Comparison of ENCODE assay signal across 16 cellular contexts in the genomic region with DNA sequence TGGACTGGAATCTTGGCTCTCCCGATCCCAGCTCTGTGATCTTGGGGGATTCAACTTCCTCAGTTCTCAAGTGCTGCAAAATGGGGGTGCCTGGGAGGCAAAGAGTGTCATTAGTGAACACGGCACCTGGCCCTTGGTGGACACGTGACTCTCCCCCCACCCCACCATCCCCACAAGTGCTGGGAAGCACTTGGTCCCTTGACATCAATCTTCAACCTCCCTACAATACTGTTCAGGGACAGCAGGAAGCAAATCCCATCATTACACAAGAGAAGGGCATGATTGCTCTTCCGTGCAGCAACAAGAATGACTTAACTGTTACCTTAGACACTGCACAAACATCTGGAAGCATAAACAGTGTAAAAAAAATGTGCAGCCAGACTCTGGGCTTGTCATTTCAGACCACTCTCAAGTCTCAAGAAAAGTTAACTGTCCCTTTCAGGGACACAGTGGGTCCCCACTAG.
DNase-seq lines count a peak whose midpoint lies in the region; ATAC-seq and TF ChIP-seq lines count a peak whose summit lies in the region.
"Had no signal": no experiment of that assay in that cellular context is flagged by ENCODE, and none has a peak within 500 bp of the region (broad histone marks: within the 10 kb centered on the region; RNA-seq: fewer than 3 reads in every experiment).

No MANE protein-coding gene starts in this region.

- H3K4me3 ChIP-seq in choroid plexus epithelial cell (ENCODE audit: low read depth, low read length) = no peak overlapping the region
- H3K4me3 ChIP-seq: upper lobe of left lung had no signal

- no peak for TF ChIP-seq CTCF in AG09319 (IDR thresholded peaks at IDR 0.05; ENCODE audit: low read depth, low read length)
- no peak for TF ChIP-seq CTCF in choroid plexus epithelial cell (conservative IDR thresholded peaks at IDR 0.05; ENCODE audit: low read depth, low read length)
- TF ChIP-seq CTCF in natural killer cell (IDR thresholded peaks at IDR 0.05) = no peak

- peak overlapping the region; percentile 59 to 93 (median 81) for H3K27ac Mint-ChIP-seq in IgD-negative memory B cell
- peak overlapping the region; percentile 32 to 70 for H3K27ac Mint-ChIP-seq in natural killer cell
- H3K27ac Mint-ChIP-seq: activated naive CD4-positive, alpha-beta T cell treated with anti-CD3 and anti-CD28 coated beads, Interleukin-2, amount 10 ng/mL, durations not matched to agents 7 days and 5 days had no signal

- ATAC-seq in natural killer cell (no peak), left colon (no peak), HG03175 (IDR thresholded peaks at IDR 0.05; ENCODE audit: unreplicated experiment) (no peak)

- H3K4me3 Mint-ChIP-seq in IgD-negative memory B cell (no peak overlapping the region), natural killer cell (no peak overlapping the region)
- H3K4me3 Mint-ChIP-seq: activated CD4-positive, alpha-beta T cell treated with anti-CD3 and anti-CD28 coated beads, Interleukin-2, amount 10 ng/mL, durations not matched to agents 7 days and 5 days; activated naive CD4-positive, alpha-beta T cell treated with anti-CD3 and anti-CD28 coated beads, Interleukin-2, amount 10 ng/mL, durations not matched to agents 7 days and 5 days had no signal

- H3K9me3 Mint-ChIP-seq in IgD-negative memory B cell = no peaks in the 10 kb centered on the region
- no peaks in the 10 kb centered on the region for H3K9me3 Mint-ChIP-seq in natural killer cell
- H3K9me3 Mint-ChIP-seq: activated CD4-positive, alpha-beta T cell treated with anti-CD3 and anti-CD28 coated beads, Interleukin-2, amount 10 ng/mL, durations not matched to agents 7 days and 5 days; activated naive CD4-positive, alpha-beta T cell treated with anti-CD3 and anti-CD28 coated beads, Interleukin-2, amount 10 ng/mL, durations not matched to agents 7 days and 5 days had no signal

- H3K36me3 Mint-ChIP-seq in IgD-negative memory B cell = peaks cover 4% of the 10 kb centered on the region
- no peaks in the 10 kb centered on the region for H3K36me3 Mint-ChIP-seq in natural killer cell

- intact Hi-C loops in natural killer cell (cut with micrococcal nuclease) (no loop called here), left colon (cut with DNase I, micrococcal nuclease) (no loop called here)

- H3K27me3 Mint-ChIP-seq in IgD-negative memory B cell = peaks cover 1% of the 10 kb centered on the region
- H3K27me3 Mint-ChIP-seq in natural killer cell (ENCODE audit: low read depth in 2 of 2) = no peaks in the 10 kb centered on the region
- H3K27me3 Mint-ChIP-seq: activated CD4-positive, alpha-beta T cell treated with anti-CD3 and anti-CD28 coated beads, Interleukin-2, amount 10 ng/mL, durations not matched to agents 7 days and 5 days; activated naive CD4-positive, alpha-beta T cell treated with anti-CD3 and anti-CD28 coated beads, Interleukin-2, amount 10 ng/mL, durations not matched to agents 7 days and 5 days had no signal

- H3K4me1 Mint-ChIP-seq in IgD-negative memory B cell = peaks cover 4 to 6% (median 4%) of the 10 kb centered on the region in 3 donors
- H3K4me1 Mint-ChIP-seq in natural killer cell = peaks cover 20 to 27% of the 10 kb centered on the region in 2 donors

- DNase-seq in AG09319 (ENCODE audit: extremely low read depth, low read depth) = peak; percentile 51
- DNase-seq in choroid plexus epithelial cell (ENCODE audit: low read depth) = peak; percentile 73
- no peak for DNase-seq in natural killer cell
- DNase-seq in AG08396 (ENCODE audit: low spot score) = no peak
- no peak for DNase-seq in left colon
- DNase-seq in NCI-H748 treated with DMSO at 0.1 percent for 48 hours (lab: John Stamatoyannopoulos, UW) = no peak
- DNase-seq: activated CD4-positive, alpha-beta T cell treated with anti-CD3 and anti-CD28 coated beads, Interleukin-2, amount 10 ng/mL, durations not matched to agents 7 days and 5 days; activated naive CD4-positive, alpha-beta T cell treated with anti-CD3 and anti-CD28 coated beads, Interleukin-2, amount 10 ng/mL, durations not matched to agents 7 days and 5 days; GOT3; hypothalamus; KG1; NCI-H1930; SW 1271 had no signal

Comparison
In these comparisons a context has a peak if more than half of its experiments do, and no peak if none do; other contexts are left out.
1. DNase-seq: peak in AG09319 (single experiment) and choroid plexus epithelial cell (single experiment); none in natural killer cell (single experiment), AG08396 (single experiment), left colon (0 of 2) and NCI-H748 treated with DMSO at 0.1 percent for 48 hours (single experiment).